Comparison of ENCODE assay signal across 13 cellular contexts in genomic region chr2:216426938-216427337, GRCh38. TPM values are rescaled to one million over a fixed set of nuclear protein-coding genes. Genes with fewer than 3 reads are reported as not detected.
DNase-seq lines count a peak whose midpoint lies in the region; ATAC-seq and TF ChIP-seq lines count a peak whose summit lies in the region.
"Had no signal": no experiment of that assay in that cellular context is flagged by ENCODE, and none has a peak within 500 bp of the region (broad histone marks: within the 10 kb centered on the region; RNA-seq: fewer than 3 reads in every experiment).

No MANE protein-coding gene starts in this region.

- ATAC-seq in Right ventricle myocardium superior (ENCODE audit: poor library complexity) (peak; percentile 73), right cardiac atrium (peak; percentile 32 to 54), GM21515 (IDR thresholded peaks at IDR 0.05; ENCODE audit: unreplicated experiment) (no peak), GM19023 (IDR thresholded peaks at IDR 0.05; ENCODE audit: unreplicated experiment) (no peak), HG03460 (IDR thresholded peaks at IDR 0.05; ENCODE audit: unreplicated experiment) (no peak)

- WGBS in right cardiac atrium = 53% methylated on average over 4 of the region's 4 CpGs

- H3K27ac ChIP-seq in right atrium auricular region (peak overlapping the region in 1 of 2 donors; percentile 77), brain microvascular endothelial cell (peak overlapping the region; percentile 30), right cardiac atrium (ENCODE audit: low read length) (peak overlapping the region; percentile 53)

- DNase-seq in Right ventricle myocardium superior = no peak
- DNase-seq in right atrium auricular region (ENCODE audit: low spot score) = no peak
- DNase-seq in brain microvascular endothelial cell = peak; percentile 66
- DNase-seq in right cardiac atrium = no peak
- no peak for DNase-seq in CD1c-positive myeloid dendritic cell (ENCODE audit: extremely low spot score)
- DNase-seq: activated CD4-positive, alpha-beta T cell treated with anti-CD3 and anti-CD28 coated beads for 1 hour; Karpas-422; naive B cell; NCI-H226; stimulated activated CD4-positive, alpha-beta T cell treated with anti-CD3 and anti-CD28 coated beads, Interleukin-12 subunit alpha, Interleukin-12 subunit beta, amount 100 ng/mL, for 4 hours had no signal

- in situ Hi-C loops in brain microvascular endothelial cell (cut with HindIII; ENCODE audit: low pct_ligation_motif_present, low sequenced_read_pairs) = no loop called here

- H3K9me3 ChIP-seq in right atrium auricular region (no peaks in the 10 kb centered on the region), right cardiac atrium (ENCODE audit: control insufficient read depth, low read length) (no peaks in the 10 kb centered on the region)

- no peak overlapping the region for H3K4me3 ChIP-seq in right atrium auricular region
- H3K4me3 ChIP-seq in brain microvascular endothelial cell (ENCODE audit: low read depth, low read length) = no peak overlapping the region
- no peak overlapping the region for H3K4me3 ChIP-seq in right cardiac atrium (ENCODE audit: low read length)

- H3K27me3 ChIP-seq in right atrium auricular region (no peaks in the 10 kb centered on the region), brain microvascular endothelial cell (replicated peaks) (no peaks in the 10 kb centered on the region), right cardiac atrium (ENCODE audit: control insufficient read depth, insufficient read depth) (no peaks in the 10 kb centered on the region)

- H3K36me3 ChIP-seq in right atrium auricular region = peaks cover 74% of the 10 kb centered on the region
- H3K36me3 ChIP-seq in brain microvascular endothelial cell (replicated peaks) = peaks cover 46% of the 10 kb centered on the region

- H3K4me1 ChIP-seq in right atrium auricular region (peaks cover 3 to 25% of the 10 kb centered on the region in 2 donors), right cardiac atrium (ENCODE audit: control insufficient read depth, insufficient read depth, low read length) (peaks cover 2% of the 10 kb centered on the region)

- intact Hi-C loops in Right ventricle myocardium superior (cut with DNase I) (no loop called here), right cardiac atrium (cut with DNase I) (no loop called here)

- TF ChIP-seq CTCF in right atrium auricular region (IDR thresholded peaks at IDR 0.05) (no peak), brain microvascular endothelial cell (IDR thresholded peaks at IDR 0.05; ENCODE audit: low read depth, low read length, missing control alignments) (no peak)

RNA-seq across cellular contexts. Expression of gene SMARCAL1, which starts 14.7 kb away (rescaled TPM):
- total RNA-seq in Right ventricle myocardium superior = 7.9 TPM
- total RNA-seq in right atrium auricular region = 10 to 100 TPM; 12.1 to 16.0 TPM
- total RNA-seq in right cardiac atrium = 10 to 100 TPM in 3 of 4 donors, 1 to 10 TPM in 1; 9.3 to 16.1 (median 14.5) TPM
- polyA plus RNA-seq in right cardiac atrium = 10.2 TPM

RNA-seq across cellular contexts. Expression of gene MARCHF4, which starts 54.7 kb away (rescaled TPM):
- total RNA-seq in Right ventricle myocardium superior (not detected), right atrium auricular region (under 1 TPM in 1 of 2 donors, not detected in 1; 0.08 TPM), right cardiac atrium (under 1 TPM in 1 of 4 donors, not detected in 3; 0.14 TPM)
- polyA plus RNA-seq in right cardiac atrium = not detected

Comparison
In these comparisons a context has a peak if more than half of its experiments do, and no peak if none do; other contexts are left out.
1. ATAC-seq: peak in Right ventricle myocardium superior (single experiment) and right cardiac atrium (2 of 2); none in GM21515 (single experiment), GM19023 (single experiment) and HG03460 (single experiment).